Comparison of ENCODE assay signal across 8 cellular contexts in genomic region chr4:140237616-140238352, GRCh38.
DNase-seq lines count a peak whose midpoint lies in the region; ATAC-seq, FAIRE-seq and TF ChIP-seq lines count a peak whose summit lies in the region.

No MANE protein-coding gene starts in this region.

- H3K4me1 Mint-ChIP-seq in activated T-cell treated with anti-CD3 and anti-CD28 coated beads, Interleukin-2, amount 50 U/mL, for 72 hours (ENCODE audit: low read depth): peaks cover 46% of the 10 kb centered on the region

- H3K4me3 ChIP-seq in H7 (ENCODE audit: insufficient read depth, low read depth, low read length): no peak overlapping the region; the same call in 1 of the 2 replicates

- no peak overlapping the region for H3K4me3 Mint-ChIP-seq in activated T-cell treated with anti-CD3 and anti-CD28 coated beads, Interleukin-2, amount 50 U/mL, for 72 hours

- H3K27ac ChIP-seq in caudate nucleus (ENCODE audit: low read depth, low read length): peak overlapping the region; percentile 78

- no peak for ATAC-seq in activated T-cell treated with anti-CD3 and anti-CD28 coated beads, Interleukin-2, amount 50 U/mL, for 72 hours (replicated peaks in 1 of 2)
- ATAC-seq in HG03108 (IDR thresholded peaks at IDR 0.05; ENCODE audit: unreplicated experiment): no peak

- H3K27me3 Mint-ChIP-seq in activated T-cell treated with anti-CD3 and anti-CD28 coated beads, Interleukin-2, amount 50 U/mL, for 72 hours (ENCODE audit: low read depth): peaks cover 6% of the 10 kb centered on the region

- no peaks in the 10 kb centered on the region for H3K27me3 ChIP-seq in H7 (ENCODE audit: control insufficient read depth, insufficient read depth, low read length)

- no peak for TF ChIP-seq CTCF in D721Med (IDR thresholded peaks at IDR 0.05; ENCODE audit: insufficient read depth, missing control alignments)

- H3K36me3 ChIP-seq in H7 (replicated peaks; ENCODE audit: control insufficient read depth, insufficient read depth, low read length): no peaks in the 10 kb centered on the region

- H3K36me3 Mint-ChIP-seq in activated T-cell treated with anti-CD3 and anti-CD28 coated beads, Interleukin-2, amount 50 U/mL, for 72 hours (ENCODE audit: insufficient read depth in 2 of 2): no peaks in the 10 kb centered on the region

- DNase-seq in H7 (peak; percentile 83), NCI-H524 treated with DMSO at 0.1 percent for 48 hours (lab: John Stamatoyannopoulos, UW) (peak; percentile 70), caudate nucleus (lab: John Stamatoyannopoulos, UW) (peak in 59 of 61 donors; percentile 8 to 73 (median 45)), kidney tubule cell (ENCODE audit: low spot score) (peak; percentile 40), stromal cell of bone marrow (ENCODE audit: low read depth) (peak; percentile 93), D721Med (ENCODE audit: insufficient read length, low spot score) (no peak)
- DNase-seq in activated T-cell treated with anti-CD3 and anti-CD28 coated beads, Interleukin-2, amount 50 U/mL, for 72 hours: no peak

- no peak overlapping the region for H3K27ac Mint-ChIP-seq in activated T-cell treated with anti-CD3 and anti-CD28 coated beads, Interleukin-2, amount 50 U/mL, for 72 hours

- H3K9me3 Mint-ChIP-seq in activated T-cell treated with anti-CD3 and anti-CD28 coated beads, Interleukin-2, amount 50 U/mL, for 72 hours: no peaks in the 10 kb centered on the region

- FAIRE-seq in D721Med (lab: Jason Lieb, UNC): no peak

Comparison
In these comparisons a context has a peak if more than half of its experiments do, and no peak if none do; other contexts are left out.
1. DNase-seq: peak in H7 (single experiment), NCI-H524 treated with DMSO at 0.1 percent for 48 hours (single experiment), caudate nucleus (59 of 61), kidney tubule cell (single experiment) and stromal cell of bone marrow (single experiment); none in D721Med (single experiment) and activated T-cell treated with anti-CD3 and anti-CD28 coated beads, Interleukin-2, amount 50 U/mL, for 72 hours (0 of 2).